Comparison of ENCODE assay signal across 1 cellular context in the genomic region with DNA sequence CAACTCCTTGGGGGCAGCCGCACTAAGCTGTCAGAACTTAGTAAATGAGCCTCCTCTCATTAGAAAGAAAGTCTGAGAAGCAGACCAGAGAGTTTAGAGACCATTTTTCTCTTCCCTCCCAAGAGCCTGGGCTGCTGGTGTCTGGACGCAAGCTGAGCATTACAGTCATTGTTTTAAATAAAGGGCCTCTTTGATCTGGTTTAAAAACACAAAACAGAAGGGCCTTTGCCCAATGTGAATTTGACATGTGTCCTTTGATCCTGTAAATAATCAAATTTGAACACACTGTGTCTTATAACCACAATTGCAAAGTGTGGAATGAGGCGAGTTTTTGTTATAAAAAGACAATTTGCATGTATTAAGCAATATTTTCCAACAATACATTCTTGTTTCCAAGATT.
TF ChIP-seq lines count a peak whose summit lies in the region.

No MANE protein-coding gene starts in this region.

TF ChIP-seq in WTC11, 78 proteins besides CTCF, POLR2A, EP300 and RAD21 (continued from another document):
- TF ChIP-seq HMGXB4 (CRISPR knock-in tag; IDR thresholded peaks at IDR 0.05): no peak
- TF ChIP-seq NR1H2 (CRISPR knock-in tag; IDR thresholded peaks at IDR 0.05): no peak
- TF ChIP-seq JUN (CRISPR knock-in tag; IDR thresholded peaks at IDR 0.05): no peak
- TF ChIP-seq, protein P1, sequence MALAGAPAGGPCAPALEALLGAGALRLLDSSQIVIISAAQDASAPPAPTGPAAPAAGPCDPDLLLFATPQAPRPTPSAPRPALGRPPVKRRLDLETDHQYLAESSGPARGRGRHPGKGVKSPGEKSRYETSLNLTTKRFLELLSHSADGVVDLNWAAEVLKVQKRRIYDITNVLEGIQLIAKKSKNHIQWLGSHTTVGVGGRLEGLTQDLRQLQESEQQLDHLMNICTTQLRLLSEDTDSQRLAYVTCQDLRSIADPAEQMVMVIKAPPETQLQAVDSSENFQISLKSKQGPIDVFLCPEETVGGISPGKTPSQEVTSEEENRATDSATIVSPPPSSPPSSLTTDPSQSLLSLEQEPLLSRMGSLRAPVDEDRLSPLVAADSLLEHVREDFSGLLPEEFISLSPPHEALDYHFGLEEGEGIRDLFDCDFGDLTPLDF (CRISPR knock-in tag; IDR thresholded peaks at IDR 0.05): no peak
- TF ChIP-seq NFYB (CRISPR knock-in tag; conservative IDR thresholded peaks at IDR 0.05; ENCODE audit: low read depth): no peak
- no peak for TF ChIP-seq FOXK1 (CRISPR knock-in tag; IDR thresholded peaks at IDR 0.05)
- TF ChIP-seq NR3C1 (CRISPR knock-in tag; conservative IDR thresholded peaks at IDR 0.05; ENCODE audit: low read depth): no peak
- TF ChIP-seq, protein P2, sequence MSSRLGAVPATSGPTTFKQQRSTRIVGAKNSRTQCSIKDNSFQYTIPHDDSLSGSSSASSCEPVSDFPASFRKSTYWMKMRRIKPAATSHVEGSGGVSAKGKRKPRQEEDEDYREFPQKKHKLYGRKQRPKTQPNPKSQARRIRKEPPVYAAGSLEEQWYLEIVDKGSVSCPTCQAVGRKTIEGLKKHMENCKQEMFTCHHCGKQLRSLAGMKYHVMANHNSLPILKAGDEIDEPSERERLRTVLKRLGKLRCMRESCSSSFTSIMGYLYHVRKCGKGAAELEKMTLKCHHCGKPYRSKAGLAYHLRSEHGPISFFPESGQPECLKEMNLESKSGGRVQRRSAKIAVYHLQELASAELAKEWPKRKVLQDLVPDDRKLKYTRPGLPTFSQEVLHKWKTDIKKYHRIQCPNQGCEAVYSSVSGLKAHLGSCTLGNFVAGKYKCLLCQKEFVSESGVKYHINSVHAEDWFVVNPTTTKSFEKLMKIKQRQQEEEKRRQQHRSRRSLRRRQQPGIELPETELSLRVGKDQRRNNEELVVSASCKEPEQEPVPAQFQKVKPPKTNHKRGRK (CRISPR knock-in tag; IDR thresholded peaks at IDR 0.05; ENCODE audit: borderline replicate concordance): no peak
- no peak for TF ChIP-seq ZNF532 (CRISPR knock-in tag; IDR thresholded peaks at IDR 0.05; ENCODE audit: borderline replicate concordance)
